ENCODE assay signal across 9 cellular contexts in the genomic region with DNA sequence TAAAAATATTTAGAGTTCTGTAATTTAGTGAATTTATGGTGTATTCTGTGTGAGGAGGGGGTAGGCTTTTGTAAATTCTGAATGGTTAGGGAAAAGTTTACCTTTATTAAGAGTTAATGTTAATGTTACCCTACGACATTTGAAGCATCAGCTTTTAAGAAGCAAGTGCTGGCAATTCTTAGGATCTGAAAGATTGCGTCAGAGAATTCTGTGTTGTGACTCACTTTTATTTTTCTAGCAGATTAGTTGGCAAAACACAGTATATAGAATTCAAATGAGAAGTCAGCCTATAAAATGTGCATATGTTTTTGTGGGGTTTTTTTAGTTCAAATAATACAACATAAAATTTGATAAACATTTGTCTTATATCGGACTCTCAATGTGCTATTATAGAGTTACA.
DNase-seq lines count a peak whose midpoint lies in the region; ATAC-seq, FAIRE-seq and TF ChIP-seq lines count a peak whose summit lies in the region.
"Had no signal": no experiment of that assay in that cellular context is flagged by ENCODE, and none has a peak within 500 bp of the region (broad histone marks: within the 10 kb centered on the region; RNA-seq: fewer than 3 reads in every experiment).

No MANE protein-coding gene starts in this region.

- TF ChIP-seq CTCF in astrocyte of the spinal cord (IDR thresholded peaks at IDR 0.05; ENCODE audit: low read depth, low read length) (no peak), HepG2 (CRISPR knock-in tag; IDR thresholded peaks at IDR 0.05) (no peak)

- H3K4me1 Mint-ChIP-seq in T-helper 17 cell (peaks cover 27% of the 10 kb centered on the region), immature natural killer cell (peaks cover 27 to 66% of the 10 kb centered on the region in 2 donors)

- no peaks in the 10 kb centered on the region for H3K27me3 ChIP-seq in HepG2 (ENCODE audit: control insufficient read depth in 1 of 2, insufficient read depth in 2 of 2, low read length in 2 of 2)

- no peak overlapping the region for H3K4me2 ChIP-seq in HepG2 (ENCODE audit: low read depth, low read length)

- peaks cover 0 to 4% of the 10 kb centered on the region in 2 experiments; a peak in 3 of 5 replicates for H3K36me3 ChIP-seq in HepG2 (replicated peaks in 1 of 2; ENCODE audit: control insufficient read depth in 1 of 2, insufficient read depth in 2 of 2, low read length in 2 of 2)

- no peak for TF ChIP-seq POLR2A in HepG2 (IDR thresholded peaks at IDR 0.05; ENCODE audit: insufficient read depth in 1 of 2, low read depth in 2 of 2, low read length in 2 of 2)

- peaks cover 9% of the 10 kb centered on the region; the same call in 1 of the 2 replicates for H4K20me1 ChIP-seq in HepG2 (ENCODE audit: insufficient read depth, low read length)

- no peak for TF ChIP-seq EP300 in HepG2 (IDR thresholded peaks at IDR 0.05; ENCODE audit: low read depth in 2 of 2, low read length in 2 of 2)
- TF ChIP-seq EP300 in HepG2 (CRISPR knock-in tag; IDR thresholded peaks at IDR 0.05; ENCODE audit: borderline replicate concordance) = no peak

- peaks cover 30% of the 10 kb centered on the region for H3K79me2 ChIP-seq in HepG2 (ENCODE audit: insufficient read depth, low read length)

- TF ChIP-seq RAD21 in HepG2 (CRISPR knock-in tag; IDR thresholded peaks at IDR 0.05) = no peak

- in situ Hi-C loops in astrocyte of the spinal cord (cut with HindIII; ENCODE audit: low sequenced_read_pairs) (no loop called here), HepG2 (cut with HindIII; ENCODE audit: extremely low pct_ligation_motif_present, low pct_unique_long_range_greater_than_20kb) (no loop called here)

- H3K27ac Mint-ChIP-seq in T-helper 17 cell = no peak overlapping the region
- H3K27ac Mint-ChIP-seq in immature natural killer cell = peak overlapping the region in 1 of 6 donors; percentile 33

- no TSS peak for BruUV-seq in HepG2 (replicated peaks; lab: Mats Ljungman, UMichigan)

- FAIRE-seq in HepG2 (lab: Jason Lieb, UNC) = no peak

- no peak overlapping the region for H2AFZ ChIP-seq in HepG2 (ENCODE audit: low read length)

- no peaks in the 10 kb centered on the region for H3K4me1 ChIP-seq in HepG2 (ENCODE audit: insufficient read depth, low read length)

- H3K4me3 ChIP-seq in astrocyte of the spinal cord (ENCODE audit: low read depth, low read length) (no peak overlapping the region), HepG2 (replicated peaks in 1 of 3; ENCODE audit: insufficient read depth in 1 of 3, low read depth in 2 of 3, low read length in 3 of 3) (no peak overlapping the region)

- H3K27me3 Mint-ChIP-seq in T-helper 17 cell (no peaks in the 10 kb centered on the region), immature natural killer cell (ENCODE audit: low read depth in 3 of 3) (peaks cover 0 to 2% (median 0%) of the 10 kb centered on the region in 3 donors)

- H3K36me3 Mint-ChIP-seq in T-helper 17 cell (ENCODE audit: low read depth) (no peaks in the 10 kb centered on the region), immature natural killer cell (peaks cover 0 to 3% (median 0%) of the 10 kb centered on the region in 3 donors)

- no peak overlapping the region for H3K9ac ChIP-seq in HepG2 (ENCODE audit: insufficient read depth, low read depth, low read length)

- no peaks in the 10 kb centered on the region for H3K9me3 Mint-ChIP-seq in immature natural killer cell

- CTCF ChIA-PET in HepG2 (lab: Yijun Ruan, JAX; ENCODE audit: low intra/inter-chr PET ratio, low total read pairs) = no interaction called here

- ATAC-seq in HepG2 = no peak
- ATAC-seq in T-helper 17 cell = no peak

- H3K9me3 ChIP-seq in HepG2 (ENCODE audit: low read length) = no peaks in the 10 kb centered on the region
- H3K9me3 ChIP-seq in T-helper 17 cell (ENCODE audit: control insufficient read depth, low read length, poor library complexity, severe bottlenecking) = no peaks in the 10 kb centered on the region

- H3K27ac ChIP-seq in HepG2 (ENCODE audit: extremely low read length, insufficient read depth, low read length) = no peak overlapping the region

- H3K4me3 Mint-ChIP-seq in T-helper 17 cell (no peak overlapping the region), immature natural killer cell (no peak overlapping the region)

- POLR2A ChIA-PET in HepG2 (lab: Yijun Ruan, JAX) = no interaction called here

- DNase-seq in AG08396 (ENCODE audit: low spot score) (peak; percentile 19), HT1080 (ENCODE audit: low read depth) (peak; percentile 63), astrocyte of the spinal cord (ENCODE audit: low read depth, low spot score) (peak; percentile 85), HepG2 (ENCODE audit: low spot score) (no peak), NCI-H774 (lab: John Stamatoyannopoulos, UW) (no peak), T-helper 2 cell (no peak), T-helper 17 cell (no peak), immature natural killer cell (no peak)
- DNase-seq: caudate nucleus had no signal

- intact Hi-C loops in HepG2 (cut with micrococcal nuclease; ENCODE audit: unreplicated experiment) = no loop called here

- WGBS in HepG2 (ENCODE audit: low lambda C conversion rate) = 97% methylated on average over 3 of the region's 3 CpGs

TF ChIP-seq in HepG2, 621 proteins besides CTCF, POLR2A, EP300 and RAD21:
- TF ChIP-seq, protein P1, sequence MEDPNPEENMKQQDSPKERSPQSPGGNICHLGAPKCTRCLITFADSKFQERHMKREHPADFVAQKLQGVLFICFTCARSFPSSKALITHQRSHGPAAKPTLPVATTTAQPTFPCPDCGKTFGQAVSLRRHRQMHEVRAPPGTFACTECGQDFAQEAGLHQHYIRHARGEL (CRISPR knock-in tag; IDR thresholded peaks at IDR 0.05) = no peak
- no peak for TF ChIP-seq MTF2 (CRISPR knock-in tag; IDR thresholded peaks at IDR 0.05; ENCODE audit: borderline replicate concordance)
- no peak for TF ChIP-seq ZNF772 (CRISPR knock-in tag; IDR thresholded peaks at IDR 0.05)
- TF ChIP-seq, protein P2, sequence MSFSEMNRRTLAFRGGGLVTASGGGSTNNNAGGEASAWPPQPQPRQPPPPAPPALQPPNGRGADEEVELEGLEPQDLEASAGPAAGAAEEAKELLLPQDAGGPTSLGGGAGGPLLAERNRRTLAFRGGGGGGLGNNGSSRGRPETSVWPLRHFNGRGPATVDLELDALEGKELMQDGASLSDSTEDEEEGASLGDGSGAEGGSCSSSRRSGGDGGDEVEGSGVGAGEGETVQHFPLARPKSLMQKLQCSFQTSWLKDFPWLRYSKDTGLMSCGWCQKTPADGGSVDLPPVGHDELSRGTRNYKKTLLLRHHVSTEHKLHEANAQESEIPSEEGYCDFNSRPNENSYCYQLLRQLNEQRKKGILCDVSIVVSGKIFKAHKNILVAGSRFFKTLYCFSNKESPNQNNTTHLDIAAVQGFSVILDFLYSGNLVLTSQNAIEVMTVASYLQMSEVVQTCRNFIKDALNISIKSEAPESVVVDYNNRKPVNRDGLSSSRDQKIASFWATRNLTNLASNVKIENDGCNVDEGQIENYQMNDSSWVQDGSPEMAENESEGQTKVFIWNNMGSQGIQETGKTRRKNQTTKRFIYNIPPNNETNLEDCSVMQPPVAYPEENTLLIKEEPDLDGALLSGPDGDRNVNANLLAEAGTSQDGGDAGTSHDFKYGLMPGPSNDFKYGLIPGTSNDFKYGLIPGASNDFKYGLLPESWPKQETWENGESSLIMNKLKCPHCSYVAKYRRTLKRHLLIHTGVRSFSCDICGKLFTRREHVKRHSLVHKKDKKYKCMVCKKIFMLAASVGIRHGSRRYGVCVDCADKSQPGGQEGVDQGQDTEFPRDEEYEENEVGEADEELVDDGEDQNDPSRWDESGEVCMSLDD (CRISPR knock-in tag; IDR thresholded peaks at IDR 0.05; ENCODE audit: borderline replicate concordance) = no peak
- no peak for TF ChIP-seq TOPORS (CRISPR knock-in tag; IDR thresholded peaks at IDR 0.05)
- no peak for TF ChIP-seq SUZ12 (IDR thresholded peaks at IDR 0.05; ENCODE audit: low read depth, low read length)
- peak; percentile 42 for TF ChIP-seq CEBPB (IDR thresholded peaks at IDR 0.05; ENCODE audit: borderline replicate concordance, low read depth, low read length)
- no peak for TF ChIP-seq RBM39 (IDR thresholded peaks at IDR 0.05; ENCODE audit: low read depth, low read length, poor library complexity, severe bottlenecking)

Comparison
In these comparisons a context has a peak if more than half of its experiments do, and no peak if none do; other contexts are left out.
1. DNase-seq: peak in AG08396 (single experiment), HT1080 (single experiment) and astrocyte of the spinal cord (single experiment); none in HepG2 (single experiment), NCI-H774 (single experiment), T-helper 2 cell (0 of 5), T-helper 17 cell (0 of 3) and immature natural killer cell (0 of 3).